Comparison of ENCODE assay signal across 1 cellular context in genomic region chr2:88199912-88200682, GRCh38.
TF ChIP-seq lines count a peak whose summit lies in the region.

No MANE protein-coding gene starts in this region.

TF ChIP-seq in GM12878, 131 proteins besides CTCF, POLR2A, EP300 and RAD21 (continued from another document):
- TF ChIP-seq, protein P1, sequence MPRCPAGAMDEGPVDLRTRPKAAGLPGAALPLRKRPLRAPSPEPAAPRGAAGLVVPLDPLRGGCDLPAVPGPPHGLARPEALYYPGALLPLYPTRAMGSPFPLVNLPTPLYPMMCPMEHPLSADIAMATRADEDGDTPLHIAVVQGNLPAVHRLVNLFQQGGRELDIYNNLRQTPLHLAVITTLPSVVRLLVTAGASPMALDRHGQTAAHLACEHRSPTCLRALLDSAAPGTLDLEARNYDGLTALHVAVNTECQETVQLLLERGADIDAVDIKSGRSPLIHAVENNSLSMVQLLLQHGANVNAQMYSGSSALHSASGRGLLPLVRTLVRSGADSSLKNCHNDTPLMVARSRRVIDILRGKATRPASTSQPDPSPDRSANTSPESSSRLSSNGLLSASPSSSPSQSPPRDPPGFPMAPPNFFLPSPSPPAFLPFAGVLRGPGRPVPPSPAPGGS (IDR thresholded peaks at IDR 0.05; ENCODE audit: borderline replicate concordance, insufficient read depth, low read depth, low read length, poor library complexity, severe bottlenecking), result no peak
- TF ChIP-seq RB1 (IDR thresholded peaks at IDR 0.05; ENCODE audit: borderline replicate concordance), result no peak
- TF ChIP-seq SREBF1 (IDR thresholded peaks at IDR 0.05; ENCODE audit: low read length), result no peak
- peak; percentile 56; the same call in 1 of the 2 replicates for TF ChIP-seq SPI1 (IDR thresholded peaks at IDR 0.05; ENCODE audit: borderline replicate concordance, insufficient read depth, low read depth, low read length)
- no peak for TF ChIP-seq SUPT20H (IDR thresholded peaks at IDR 0.05; ENCODE audit: borderline replicate concordance, control insufficient read depth, low read depth, low read length)
- TF ChIP-seq FOXM1 (IDR thresholded peaks at IDR 0.05; ENCODE audit: low read depth, low read length), result no peak
- no peak for TF ChIP-seq POU2F2 (IDR thresholded peaks at IDR 0.05; ENCODE audit: borderline replicate concordance, low read depth, low read length)
